ENCODE assay signal across 2 cellular contexts in genomic region chr2:241736111-241736510, GRCh38.
TF ChIP-seq lines count a peak whose summit lies in the region.

No MANE protein-coding gene starts in this region.

TF ChIP-seq in SK-N-SH, 30 proteins besides CTCF, POLR2A, EP300 and RAD21 (continued from another document):
- TF ChIP-seq ZBTB33 (IDR thresholded peaks at IDR 0.05; ENCODE audit: borderline replicate concordance, low read depth) (no peak), RCOR1 (IDR thresholded peaks at IDR 0.05; ENCODE audit: low read length) (no peak), TCF12 (IDR thresholded peaks at IDR 0.05) (no peak), NFIC (IDR thresholded peaks at IDR 0.05; ENCODE audit: borderline replicate concordance) (no peak), USF1 (IDR thresholded peaks at IDR 0.05; ENCODE audit: borderline replicate concordance, low read depth) (no peak), SIN3A (IDR thresholded peaks at IDR 0.05; ENCODE audit: borderline replicate concordance, low read depth, low read length) (no peak), MXI1 (IDR thresholded peaks at IDR 0.05; ENCODE audit: low read depth, low read length) (no peak), TEAD4 (IDR thresholded peaks at IDR 0.05; ENCODE audit: borderline replicate concordance, insufficient read depth) (no peak), CHD2 (IDR thresholded peaks at IDR 0.05; ENCODE audit: low read length, partially characterized antibody) (no peak), JUND (IDR thresholded peaks at IDR 0.05) (no peak), REST (IDR thresholded peaks at IDR 0.05; ENCODE audit: low read depth, low read length) (no peak), RFX5 (IDR thresholded peaks at IDR 0.05; ENCODE audit: low read length) (no peak), FOXM1 (IDR thresholded peaks at IDR 0.05; ENCODE audit: low read depth) (no peak), POLR2AphosphoS5 (IDR thresholded peaks at IDR 0.05; ENCODE audit: low read depth, low read length) (no peak), MAX (IDR thresholded peaks at IDR 0.05; ENCODE audit: low read depth) (no peak), USF2 (IDR thresholded peaks at IDR 0.05; ENCODE audit: borderline replicate concordance, low read depth, low read length) (no peak), GATA2 (CRISPR knock-in tag; IDR thresholded peaks at IDR 0.05) (no peak), EZH2phosphoT487 (IDR thresholded peaks at IDR 0.05; ENCODE audit: borderline replicate concordance, low read depth) (no peak)

TF ChIP-seq in SK-N-SH treated with all-trans-retinoic acid at 6 μM for 48 hours, 23 proteins besides CTCF, POLR2A, EP300 and RAD21 (continued from another document):
- TF ChIP-seq CREB5 (CRISPR knock-in tag; IDR thresholded peaks at IDR 0.05; ENCODE audit: low read depth), result no peak
